Comparison of ENCODE assay signal across 11 cellular contexts in the genomic region with DNA sequence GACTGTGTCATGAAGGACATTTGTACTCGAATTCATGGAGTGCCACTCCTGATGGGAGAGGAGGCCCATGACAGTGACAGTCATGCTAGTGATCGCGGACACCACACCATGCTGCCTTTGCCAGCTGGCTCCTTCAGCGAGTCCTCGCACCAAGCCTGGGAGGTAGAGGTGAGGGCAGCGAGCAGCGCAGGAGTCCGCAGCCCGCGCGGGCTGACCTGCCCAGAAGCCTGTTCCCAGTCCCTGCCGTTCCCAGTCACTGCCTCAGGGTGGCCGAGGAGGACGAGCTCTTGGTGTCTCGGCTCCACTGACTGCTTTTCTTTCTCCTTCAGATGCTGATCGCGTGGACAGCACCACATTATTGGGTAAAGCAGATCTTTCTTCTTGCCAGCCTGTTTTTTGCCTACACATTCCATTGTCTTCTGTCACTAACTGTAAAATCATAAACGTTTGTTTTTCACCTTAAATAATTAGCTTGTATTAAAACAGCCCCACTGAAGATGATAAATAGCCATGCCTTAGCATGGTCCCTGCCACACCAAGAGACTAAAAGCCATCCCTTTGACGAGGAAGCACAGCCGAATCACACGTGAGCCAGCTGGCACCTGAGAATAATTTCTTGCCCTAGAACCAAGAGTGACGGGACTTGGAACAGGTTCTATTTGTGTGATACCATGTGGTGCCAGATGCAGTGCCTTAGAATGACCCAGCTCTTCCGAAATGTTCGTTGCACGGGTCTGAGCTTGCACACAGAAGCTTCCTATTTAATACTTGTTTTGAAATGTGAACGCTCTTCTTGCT. TPM values are rescaled to one million over a fixed set of nuclear protein-coding genes. Genes with fewer than 3 reads are reported as not detected.
A peak's percentile ranks its signal among the peaks of the same experiment; 100 is the strongest.
DNase-seq lines count a peak whose midpoint lies in the region; TF ChIP-seq lines count a peak whose summit lies in the region.
"Had no signal": no experiment of that assay in that cellular context is flagged by ENCODE, and none has a peak within 500 bp of the region (broad histone marks: within the 10 kb centered on the region; RNA-seq: fewer than 3 reads in every experiment).

No MANE protein-coding gene starts in this region.

- WGBS in prostate gland, result 25% methylated on average over 26 of the region's 26 CpGs

- H3K4me1 ChIP-seq in adipocyte (ENCODE audit: control insufficient read depth, insufficient read depth, low read length) (no peaks in the 10 kb centered on the region), prostate gland (replicated peaks) (peaks cover 36% of the 10 kb centered on the region)

- TF ChIP-seq CTCF in prostate gland (IDR thresholded peaks at IDR 0.05), result peak in 2 of 4 experiments; percentile 39 to 56

- no peaks in the 10 kb centered on the region for H3K27me3 ChIP-seq in adipocyte (replicated peaks; ENCODE audit: control insufficient read depth, insufficient read depth, low read length)
- no peaks in the 10 kb centered on the region for H3K27me3 ChIP-seq in prostate gland (replicated peaks; ENCODE audit: insufficient read depth)

- TF ChIP-seq POLR2A in prostate gland (IDR thresholded peaks at IDR 0.05), result no peak

- no peak overlapping the region for H3K9ac ChIP-seq in adipocyte (ENCODE audit: low read length)

- in situ Hi-C loops in G401 (cut with HindIII; ENCODE audit: low sequenced_read_pairs), result no loop called here
- in situ Hi-C loops in KBM-7 (cut with MboI; ENCODE audit: low pct_unique_long_range_greater_than_20kb, low sequenced_read_pairs), result no loop called here

- H3K36me3 ChIP-seq in adipocyte (ENCODE audit: control insufficient read depth, insufficient read depth, low read length, severe bottlenecking) (peaks cover 59% of the 10 kb centered on the region), prostate gland (peaks cover 0 to 5% of the 10 kb centered on the region in 2 donors)

- intact Hi-C loops in cardiac septum (cut with DNase I) (no loop called here), prostate gland (cut with DNase I) (no loop called here)

- no peak overlapping the region for H3K4me3 ChIP-seq in adipocyte (ENCODE audit: low read length)
- H3K4me3 ChIP-seq in prostate gland, result no peak overlapping the region

- H3K9me3 ChIP-seq in adipocyte (ENCODE audit: control insufficient read depth, low read length) (no peaks in the 10 kb centered on the region), prostate gland (no peaks in the 10 kb centered on the region)

- peak; percentile 92 for DNase-seq in G401 (ENCODE audit: low spot score)
- DNase-seq in adipocyte (ENCODE audit: low read depth), result peak; percentile 13
- DNase-seq in cardiac septum (ENCODE audit: low spot score), result peak; percentile 86
- peak; percentile 81 for DNase-seq in prostate gland (ENCODE audit: low spot score)
- no peak for DNase-seq in KBM-7
- DNase-seq in DMS53 (lab: John Stamatoyannopoulos, UW), result no peak
- no peak for DNase-seq in NCI-H2227 (lab: John Stamatoyannopoulos, UW; ENCODE audit: unreplicated experiment)
- DNase-seq in NCI-H345 treated with DMSO at 0.1 percent for 48 hours (lab: John Stamatoyannopoulos, UW; ENCODE audit: unreplicated experiment), result no peak
- DNase-seq: effector memory CD8-positive, alpha-beta T cell; GOT3 had no signal

- H3K27ac ChIP-seq in prostate gland, result peak overlapping the region; percentile 85 to 89

RNA-seq across cellular contexts. Expression of gene FAM118A, which starts 25.5 kb away (rescaled TPM):
- total RNA-seq in G401 (2014; rRNA removed; shearing (Covaris generic)), result 11.0 and 38.4 TPM in 2 replicates
- total RNA-seq in cardiac septum (15.6 TPM), prostate gland (100 to 1,000 TPM in 1 of 2 donors, 10 to 100 TPM in 1; 60.8 to 215 TPM)

RNA-seq across cellular contexts. Expression of gene UPK3A, which starts 50.5 kb away (rescaled TPM):
- not detected in 2 replicates for total RNA-seq in G401 (2014; rRNA removed; shearing (Covaris generic))
- 0.40 TPM for total RNA-seq in cardiac septum
- total RNA-seq in prostate gland, result 100 to 1,000 TPM in 1 of 2 donors, 10 to 100 TPM in 1; 12.6 to 103 TPM
- total RNA-seq: OCI-LY7 had no signal

Comparison
In these comparisons a context has a peak if more than half of its experiments do, and no peak if none do; other contexts are left out.
1. DNase-seq: peak in G401 (single experiment), adipocyte (single experiment), cardiac septum (single experiment) and prostate gland (single experiment); none in KBM-7 (single experiment), DMS53 (single experiment), NCI-H2227 (single experiment) and NCI-H345 treated with DMSO at 0.1 percent for 48 hours (single experiment).